Comparison of ENCODE assay signal across 27 cellular contexts in the genomic region with DNA sequence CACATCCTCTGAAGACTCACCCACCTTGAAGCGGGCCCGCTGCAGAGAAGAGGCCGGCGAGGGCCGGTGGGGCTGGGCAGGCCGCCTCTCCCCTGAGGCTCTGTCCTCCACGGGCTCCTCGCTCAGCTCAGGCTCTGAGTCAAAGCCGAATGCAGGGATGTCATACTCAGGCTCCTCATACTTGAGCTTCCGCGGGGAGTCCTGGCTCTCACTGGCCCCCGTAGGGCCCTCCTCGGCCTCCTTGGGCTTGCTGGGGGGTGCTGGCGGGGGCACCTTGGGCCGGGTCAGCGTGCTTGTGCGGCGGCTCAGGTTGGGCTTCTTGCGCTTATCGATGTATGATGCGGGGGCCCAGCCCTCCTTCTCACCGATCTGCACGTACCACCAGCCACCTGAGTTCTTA.
"Had no signal": no experiment of that assay in that cellular context is flagged by ENCODE, and none has a peak within 500 bp of the region (broad histone marks: within the 10 kb centered on the region; RNA-seq: fewer than 3 reads in every experiment).

No MANE protein-coding gene starts in this region.

- ATAC-seq: esophagus mucosa; gastrocnemius medialis; left lobe of liver; mucosa of descending colon; pancreas; stimulated activated naive CD8-positive, alpha-beta T cell treated with anti-CD3 and anti-CD28 coated beads, Interleukin-15, amount 100 ng/mL, for 72 hours; upper lobe of right lung had no signal

- H3K27ac ChIP-seq: epithelial cell of prostate, gastrocnemius medialis, neutrophil, pancreas, sigmoid colon, spleen, suprapubic skin, transverse colon, upper lobe of right lung had no signal

- H3K4me3 ChIP-seq: dorsolateral prefrontal cortex, gastrocnemius medialis, mucosa of descending colon, pancreas, sigmoid colon, spleen, suprapubic skin, transverse colon, upper lobe of right lung had no signal

- H3K36me3 ChIP-seq: neutrophil, pancreas had no signal

- H3K9me3 ChIP-seq: gastrocnemius medialis, mucosa of descending colon, neutrophil, pancreas, sigmoid colon, spleen, suprapubic skin, transverse colon, upper lobe of right lung had no signal

- FAIRE-seq: colon, keratinocyte, pancreas had no signal

- H3K27me3 ChIP-seq: dorsolateral prefrontal cortex, gastrocnemius medialis, neutrophil, pancreas, sigmoid colon, spleen, suprapubic skin, transverse colon, upper lobe of right lung had no signal

- DNase-seq: central memory CD4-positive, alpha-beta T cell; effector CD8-positive, alpha-beta T cell; endodermal cell; foreskin fibroblast; gastrocnemius medialis; head of caudate nucleus; mesenchymal stem cell; mucosa of descending colon; naive B cell; nephron progenitor cell; retina; sigmoid colon; spleen; stimulated activated CD4-positive, alpha-beta T cell treated with anti-CD3 and anti-CD28 coated beads, Interleukin-2, amount 100 ng/mL, for 48 hours; stimulated activated naive CD4-positive, alpha-beta T cell; stimulated activated naive CD8-positive, alpha-beta T cell treated with anti-CD3 and anti-CD28 coated beads, Interleukin-15, amount 100 ng/mL, for 72 hours; transverse colon; upper lobe of right lung had no signal

- H3K4me1 ChIP-seq: pancreas, upper lobe of right lung had no signal
